Comparison of ENCODE assay signal across 8 cellular contexts in the genomic region with DNA sequence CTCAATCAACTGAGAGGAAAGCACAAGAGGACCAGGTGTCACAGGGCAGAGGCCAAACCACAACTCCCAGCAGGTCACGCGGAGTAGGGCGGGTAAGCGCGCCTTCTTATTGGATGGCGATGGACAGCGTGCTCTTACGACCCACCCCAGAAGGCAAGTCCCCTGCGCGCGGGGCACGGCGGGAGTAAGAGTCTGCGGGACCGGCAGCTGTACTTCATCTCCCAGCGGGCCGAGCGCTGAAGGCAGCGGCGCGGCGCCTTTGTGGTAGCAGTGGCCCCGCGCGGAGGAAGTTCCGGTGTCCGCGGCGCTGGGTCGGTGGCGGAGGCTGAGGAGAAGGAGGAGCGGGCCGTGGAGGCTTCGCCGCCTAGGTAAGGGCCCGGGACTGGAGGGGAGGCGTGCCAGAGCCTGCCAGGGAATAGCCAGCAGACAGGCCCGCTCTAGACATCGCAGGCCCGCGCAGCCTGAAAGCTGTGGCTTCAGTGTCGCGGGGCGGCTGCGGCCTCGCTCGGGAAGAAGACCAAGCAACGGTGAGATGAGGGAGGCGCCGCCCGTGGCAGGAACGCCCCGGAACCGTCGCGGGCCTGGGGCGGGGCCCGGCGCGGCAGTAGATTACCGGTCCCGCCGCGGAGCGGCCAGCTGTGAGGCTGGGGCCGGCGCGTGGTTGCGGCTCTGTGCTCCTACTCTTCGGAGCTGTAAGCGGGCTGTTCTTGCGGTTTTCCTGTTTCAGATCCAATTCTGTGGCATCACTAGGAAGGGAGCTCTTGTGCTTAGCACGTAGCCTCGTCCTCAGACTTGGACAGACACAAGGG. TPM values are rescaled to one million over a fixed set of nuclear protein-coding genes. Genes with fewer than 3 reads are reported as not detected.
DNase-seq lines count a peak whose midpoint lies in the region; ATAC-seq and TF ChIP-seq lines count a peak whose summit lies in the region.

A gene with protein sequence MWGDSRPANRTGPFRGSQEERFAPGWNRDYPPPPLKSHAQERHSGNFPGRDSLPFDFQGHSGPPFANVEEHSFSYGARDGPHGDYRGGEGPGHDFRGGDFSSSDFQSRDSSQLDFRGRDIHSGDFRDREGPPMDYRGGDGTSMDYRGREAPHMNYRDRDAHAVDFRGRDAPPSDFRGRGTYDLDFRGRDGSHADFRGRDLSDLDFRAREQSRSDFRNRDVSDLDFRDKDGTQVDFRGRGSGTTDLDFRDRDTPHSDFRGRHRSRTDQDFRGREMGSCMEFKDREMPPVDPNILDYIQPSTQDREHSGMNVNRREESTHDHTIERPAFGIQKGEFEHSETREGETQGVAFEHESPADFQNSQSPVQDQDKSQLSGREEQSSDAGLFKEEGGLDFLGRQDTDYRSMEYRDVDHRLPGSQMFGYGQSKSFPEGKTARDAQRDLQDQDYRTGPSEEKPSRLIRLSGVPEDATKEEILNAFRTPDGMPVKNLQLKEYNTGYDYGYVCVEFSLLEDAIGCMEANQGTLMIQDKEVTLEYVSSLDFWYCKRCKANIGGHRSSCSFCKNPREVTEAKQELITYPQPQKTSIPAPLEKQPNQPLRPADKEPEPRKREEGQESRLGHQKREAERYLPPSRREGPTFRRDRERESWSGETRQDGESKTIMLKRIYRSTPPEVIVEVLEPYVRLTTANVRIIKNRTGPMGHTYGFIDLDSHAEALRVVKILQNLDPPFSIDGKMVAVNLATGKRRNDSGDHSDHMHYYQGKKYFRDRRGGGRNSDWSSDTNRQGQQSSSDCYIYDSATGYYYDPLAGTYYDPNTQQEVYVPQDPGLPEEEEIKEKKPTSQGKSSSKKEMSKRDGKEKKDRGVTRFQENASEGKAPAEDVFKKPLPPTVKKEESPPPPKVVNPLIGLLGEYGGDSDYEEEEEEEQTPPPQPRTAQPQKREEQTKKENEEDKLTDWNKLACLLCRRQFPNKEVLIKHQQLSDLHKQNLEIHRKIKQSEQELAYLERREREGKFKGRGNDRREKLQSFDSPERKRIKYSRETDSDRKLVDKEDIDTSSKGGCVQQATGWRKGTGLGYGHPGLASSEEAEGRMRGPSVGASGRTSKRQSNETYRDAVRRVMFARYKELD (plus strand): TSS at position 293 of the 809 bp plus-strand sequence. CDS start 22,492 bp downstream, outside the sequence.

- peak within 1 kb of the TSS; percentile 86 to 88 for H3K9ac ChIP-seq in mucosa of rectum (ENCODE audit: low read depth in 1 of 2, low read length in 2 of 2)

- H3K4me1 Mint-ChIP-seq in activated T-cell treated with anti-CD3 and anti-CD28 coated beads, Interleukin-2, amount 50 U/mL, for 24 hours (ENCODE audit: low read depth) = peaks cover 35% of the 10 kb centered on the region

- DNase-seq in DMS153 treated with DMSO at 0.1 percent for 48 hours (lab: John Stamatoyannopoulos, UW; ENCODE audit: unreplicated experiment) = peak; percentile 68
- peak; percentile 98 for DNase-seq in KBM-7
- peak; percentile 94 for DNase-seq in activated T-cell treated with anti-CD3 and anti-CD28 coated beads, Interleukin-2, amount 50 U/mL, for 24 hours
- DNase-seq in erythroblast (lab: John Stamatoyannopoulos, UW) = peak; percentile 98
- DNase-seq in stimulated activated CD8-positive, alpha-beta memory T cell treated with anti-CD3 and anti-CD28 coated beads, Interleukin-4, amount 100 ng/mL, for 48 hours = peak; percentile 94

- peak within 1 kb of the TSS; percentile 95 to 96 for H3K4me3 ChIP-seq in mucosa of rectum (ENCODE audit: low read length in 2 of 2)

- ATAC-seq in GM21717 (IDR thresholded peaks at IDR 0.05; ENCODE audit: unreplicated experiment) = peak; percentile 90

- H3K27ac ChIP-seq in mucosa of rectum (ENCODE audit: low read depth in 2 of 2, low read length in 2 of 2) = peak within 1 kb of the TSS; percentile 98

- H3K4me3 Mint-ChIP-seq in activated T-cell treated with anti-CD3 and anti-CD28 coated beads, Interleukin-2, amount 50 U/mL, for 24 hours = peak within 1 kb of the TSS; percentile 97

- H3K27me3 Mint-ChIP-seq in activated T-cell treated with anti-CD3 and anti-CD28 coated beads, Interleukin-2, amount 50 U/mL, for 24 hours = no peaks in the 10 kb centered on the region

- peaks cover 2% of the 10 kb centered on the region for H3K9me3 Mint-ChIP-seq in activated T-cell treated with anti-CD3 and anti-CD28 coated beads, Interleukin-2, amount 50 U/mL, for 24 hours

- H3K36me3 Mint-ChIP-seq in activated T-cell treated with anti-CD3 and anti-CD28 coated beads, Interleukin-2, amount 50 U/mL, for 24 hours (ENCODE audit: low read depth) = peaks cover 35% of the 10 kb centered on the region

- no peaks in the 10 kb centered on the region for H3K9me3 ChIP-seq in mucosa of rectum (ENCODE audit: control insufficient read depth in 2 of 2, low read length in 2 of 2)

- peak within 1 kb of the TSS; percentile 98 for H3K27ac Mint-ChIP-seq in activated T-cell treated with anti-CD3 and anti-CD28 coated beads, Interleukin-2, amount 50 U/mL, for 24 hours

- peak; percentile 97 for TF ChIP-seq POLR2A in erythroblast (IDR thresholded peaks at IDR 0.05; ENCODE audit: low read length)

- no peaks in the 10 kb centered on the region for H3K36me3 ChIP-seq in mucosa of rectum (ENCODE audit: control insufficient read depth in 2 of 2, insufficient read depth in 2 of 2, low read length in 2 of 2)

- H3K27me3 ChIP-seq in mucosa of rectum (ENCODE audit: control insufficient read depth in 2 of 2, insufficient read depth in 2 of 2, low read length in 2 of 2) = no peaks in the 10 kb centered on the region

- in situ Hi-C loops in KBM-7 (cut with MboI; ENCODE audit: low pct_unique_long_range_greater_than_20kb, low sequenced_read_pairs) = no loop called here

- peaks cover 7 to 8% of the 10 kb centered on the region in 2 donors for H3K4me1 ChIP-seq in mucosa of rectum (ENCODE audit: control insufficient read depth in 2 of 2, insufficient read depth in 2 of 2, low read length in 2 of 2)

TF ChIP-seq in PFSK-1, 5 proteins besides CTCF, POLR2A, EP300 and RAD21:
- TF ChIP-seq SIN3A (IDR thresholded peaks at IDR 0.05; ENCODE audit: borderline replicate concordance, insufficient read depth, low read length) (peak; percentile 63; the same call in 1 of the 2 replicates), TAF1 (IDR thresholded peaks at IDR 0.05; ENCODE audit: borderline replicate concordance, insufficient read depth, low read length) (peak; percentile 47; the same call in 1 of the 2 replicates), FOXP2 (optimal IDR thresholded peaks at IDR 0.05; ENCODE audit: borderline replicate concordance, extremely low read depth, extremely low read length, insufficient read depth) (peak; percentile 64), REST (IDR thresholded peaks at IDR 0.05; ENCODE audit: insufficient read depth in 1 of 2, low read depth in 2 of 2, low read length in 2 of 2) (no peak), POLR2AphosphoS5 (IDR thresholded peaks at IDR 0.05; ENCODE audit: low read depth, low read length) (peak; percentile 85)

RNA-seq across cellular contexts. Expression of the gene that starts here (rescaled TPM):
- 25.0 TPM for polyA plus RNA-seq in PFSK-1 (2012; ENCODE audit: insufficient read length, low read depth)

Comparison
In these comparisons a context has a peak if more than half of its experiments do, and no peak if none do; other contexts are left out.
1. Peak in every context shown above with its lines: DNase-seq, ATAC-seq, H3K4me3 ChIP-seq and H3K27ac ChIP-seq.